ENCODE assay signal across 8 cellular contexts in genomic region chr2:100976634-100977391, GRCh38. TPM values are rescaled to one million over a fixed set of nuclear protein-coding genes. Genes with fewer than 3 reads are reported as not detected.
DNase-seq lines count a peak whose midpoint lies in the region; ATAC-seq and TF ChIP-seq lines count a peak whose summit lies in the region.

No MANE protein-coding gene starts in this region.

- peaks cover 5% of the 10 kb centered on the region for H3K4me1 Mint-ChIP-seq in MCF 10A (ENCODE audit: insufficient read depth, unreplicated experiment)

- no peaks in the 10 kb centered on the region for H3K9me3 Mint-ChIP-seq in activated naive CD4-positive, alpha-beta T cell treated with anti-CD3 and anti-CD28 coated beads, Interleukin-2, amount 50 U/mL, for 72 hours
- no peaks in the 10 kb centered on the region for H3K9me3 Mint-ChIP-seq in MCF 10A (ENCODE audit: unreplicated experiment)

- in situ Hi-C loops in astrocyte of the spinal cord (cut with HindIII; ENCODE audit: low sequenced_read_pairs) (no loop called here), transverse colon (cut with MboI; ENCODE audit: low pct_ligation_motif_present in 1 of 4, low pct_unique_long_range_greater_than_20kb in 1 of 4, low sequenced_read_pairs in 3 of 4) (loop anchor here in 1 of 4 donors (25.0 kb wide), 1 partner anchor 365 kb away; no protein-coding TSS in a partner anchor)

- no peaks in the 10 kb centered on the region for H3K36me3 Mint-ChIP-seq in activated naive CD4-positive, alpha-beta T cell treated with anti-CD3 and anti-CD28 coated beads, Interleukin-2, amount 50 U/mL, for 72 hours
- peaks cover 6% of the 10 kb centered on the region for H3K36me3 Mint-ChIP-seq in MCF 10A (ENCODE audit: insufficient read depth, unreplicated experiment)

- no peak for TF ChIP-seq EP300 in transverse colon (IDR thresholded peaks at IDR 0.05; ENCODE audit: low read depth)

- no peaks in the 10 kb centered on the region for H3K27me3 Mint-ChIP-seq in MCF 10A (ENCODE audit: insufficient read depth, unreplicated experiment)

- no peaks in the 10 kb centered on the region for H3K27me3 ChIP-seq in transverse colon

- peak overlapping the region; percentile 54 to 65 for H3K27ac Mint-ChIP-seq in activated naive CD4-positive, alpha-beta T cell treated with anti-CD3 and anti-CD28 coated beads, Interleukin-2, amount 50 U/mL, for 72 hours
- no peak overlapping the region for H3K27ac Mint-ChIP-seq in MCF 10A (ENCODE audit: low read depth, unreplicated experiment)

- peaks cover 0 to 6% (median 0%) of the 10 kb centered on the region in 4 donors for H3K4me1 ChIP-seq in transverse colon

- POLR2A ChIA-PET in MCF 10A (lab: Yijun Ruan, JAX), result no interaction called here

- no peak for TF ChIP-seq POLR2A in transverse colon (IDR thresholded peaks at IDR 0.05)

- WGBS in transverse colon (ENCODE audit: low coverage in 1 of 2), 2 donors, result 47 to 77% methylated on average over 3 to 19 of the region's 19 CpGs

- no TSS peak for BruUV-seq in MCF 10A (replicated peaks; lab: Mats Ljungman, UMichigan)

- intact Hi-C loops in transverse colon (cut with DNase I; ENCODE audit: low total_unique reads), result loop anchor here (10.0 kb wide), 1 partner anchor 92 kb away; no protein-coding TSS in a partner anchor
- intact Hi-C loops in MCF 10A (cut with micrococcal nuclease), result no loop called here

- H3K9me3 ChIP-seq in transverse colon, result no peaks in the 10 kb centered on the region

- CTCF ChIA-PET in MCF 10A (lab: Yijun Ruan, JAX), result interaction anchor here (0.5 to 3.0 kb wide), 5 partner anchors 129 to 432 kb away, joined by 3 to 11 read pairs (median 3); no protein-coding TSS in a partner anchor

- H3K4me3 ChIP-seq in astrocyte of the spinal cord (ENCODE audit: low read depth, low read length), result no peak overlapping the region
- no peak overlapping the region for H3K4me3 ChIP-seq in transverse colon

- no peak for DNase-seq in activated naive CD4-positive, alpha-beta T cell treated with anti-CD3 and anti-CD28 coated beads, Interleukin-2, amount 50 U/mL, for 72 hours (ENCODE audit: low spot score in 2 of 2)
- no peak for DNase-seq in activated naive CD4-positive, alpha-beta T cell (lab: John Stamatoyannopoulos, UW)
- DNase-seq in astrocyte of the spinal cord (ENCODE audit: low read depth, low spot score) (peak; percentile 64), transverse colon (no peak), SW480 (ENCODE audit: low spot score) (no peak), MCF 10A (ENCODE audit: unreplicated experiment) (no peak), SKM-1 treated with dmso at 0.1 percent for 144 hours (lab: John Stamatoyannopoulos, UW; ENCODE audit: unreplicated experiment) (no peak)

- peak; percentile 33 to 59 for ATAC-seq in activated naive CD4-positive, alpha-beta T cell treated with anti-CD3 and anti-CD28 coated beads, Interleukin-2, amount 50 U/mL, for 72 hours
- ATAC-seq in HG03095 (IDR thresholded peaks at IDR 0.05; ENCODE audit: unreplicated experiment), result peak; percentile 89

- TF ChIP-seq CTCF in astrocyte of the spinal cord (IDR thresholded peaks at IDR 0.05; ENCODE audit: low read depth, low read length), result no peak
- TF ChIP-seq CTCF in transverse colon (IDR thresholded peaks at IDR 0.05), result no peak
- TF ChIP-seq CTCF in MCF 10A (IDR thresholded peaks at IDR 0.05; ENCODE audit: unreplicated experiment), result no peak

- H3K4me3 Mint-ChIP-seq in MCF 10A (ENCODE audit: unreplicated experiment), result no peak overlapping the region

- H3K36me3 ChIP-seq in transverse colon, result no peaks in the 10 kb centered on the region

- peak overlapping the region in 3 of 4 donors; percentile 7 to 54 (median 43) for H3K27ac ChIP-seq in transverse colon

RNA-seq across cellular contexts. Expression of gene RPL31, which starts 25.3 kb away (rescaled TPM):
- total RNA-seq in activated naive CD4-positive, alpha-beta T cell treated with anti-CD3 and anti-CD28 coated beads, Interleukin-2, amount 50 U/mL, for 72 hours, result 1,000 to 10,000 TPM; 1,392 to 1,582 TPM
- total RNA-seq in transverse colon (1,000 to 10,000 TPM in 2 of 4 donors, 100 to 1,000 TPM in 2; 258 to 1,056 (median 762) TPM), MCF 10A (2022) (1,648 and 1,732 TPM in 2 replicates)
